Comparison of ENCODE assay signal across 18 cellular contexts in genomic region chr9:123723135-123723875, GRCh38.
DNase-seq lines count a peak whose midpoint lies in the region; ATAC-seq and TF ChIP-seq lines count a peak whose summit lies in the region.
"Had no signal": no experiment of that assay in that cellular context is flagged by ENCODE, and none has a peak within 500 bp of the region (broad histone marks: within the 10 kb centered on the region; RNA-seq: fewer than 3 reads in every experiment).

No MANE protein-coding gene starts in this region.

- H3K79me2 ChIP-seq in GM23338 (replicated peaks; ENCODE audit: insufficient read depth), result no peaks in the 10 kb centered on the region

- H3K4me3 Mint-ChIP-seq in GM23338, result no peak overlapping the region
- H3K4me3 Mint-ChIP-seq: CD14-positive monocyte; CD4-positive, alpha-beta T cell; CD8-positive, alpha-beta T cell had no signal

- TF ChIP-seq POLR2A in thyroid gland (IDR thresholded peaks at IDR 0.05) (no peak), lower leg skin (IDR thresholded peaks at IDR 0.05) (no peak)

- ATAC-seq in GM23338, result no peak
- ATAC-seq: CD8-positive, alpha-beta T cell had no signal

- no peak overlapping the region for H3K9ac ChIP-seq in BLaER1 treated with 17β-estradiol and CSF1 and Interleukin-3, amounts not matched to agents 10 nM and 100 nM
- H3K9ac ChIP-seq in liver (ENCODE audit: low read depth in 1 of 2, low read length in 2 of 2), result no peak overlapping the region

- H4K20me1 ChIP-seq in BLaER1 treated with 17β-estradiol and CSF1 and Interleukin-3, amounts not matched to agents 10 nM and 100 nM, result peaks cover 0 to 47% (median 0%) of the 10 kb centered on the region in 11 experiments; a peak in 4 of 22 replicates
- H4K20me1 ChIP-seq in GM23338 (replicated peaks; ENCODE audit: insufficient read depth), result no peaks in the 10 kb centered on the region

- H3K4me1 ChIP-seq in BLaER1 treated with 17β-estradiol and CSF1 and Interleukin-3, amounts not matched to agents 10 nM and 100 nM, result peaks cover 4 to 14% (median 6%) of the 10 kb centered on the region in 10 experiments
- H3K4me1 ChIP-seq in liver (ENCODE audit: control insufficient read depth in 4 of 4, insufficient read depth in 4 of 4, low read length in 3 of 4) (peaks cover 0 to 15% (median 7%) of the 10 kb centered on the region in 4 donors), thyroid gland (peaks cover 16 to 31% of the 10 kb centered on the region in 2 donors), GM23338 (ENCODE audit: insufficient read depth) (no peaks in the 10 kb centered on the region)
- H3K4me1 ChIP-seq: Caco-2 had no signal

- no peak overlapping the region for H2AFZ ChIP-seq in GM23338

- peaks cover 41% of the 10 kb centered on the region for H3K9me3 Mint-ChIP-seq in GM23338

- WGBS in liver, result 84% methylated on average over 4 of the region's 4 CpGs
- 95 to 98% methylated on average over 4 of the region's 4 CpGs for WGBS in thyroid gland, 2 donors
- 94 to 95% methylated on average over 4 of the region's 4 CpGs for WGBS in lower leg skin, 2 donors

- peaks cover 46 to 83% (median 59%) of the 10 kb centered on the region in 11 experiments for H3K36me3 ChIP-seq in BLaER1 treated with 17β-estradiol and CSF1 and Interleukin-3, amounts not matched to agents 10 nM and 100 nM
- H3K36me3 ChIP-seq in liver (ENCODE audit: control insufficient read depth in 4 of 4, insufficient read depth in 3 of 4, low read depth in 1 of 4, low read length in 3 of 4), result no peaks in the 10 kb centered on the region
- H3K36me3 ChIP-seq in thyroid gland, result no peaks in the 10 kb centered on the region
- H3K36me3 ChIP-seq in GM23338 (ENCODE audit: insufficient read depth), result peaks cover 8% of the 10 kb centered on the region; the same call in 1 of the 2 replicates
- H3K36me3 ChIP-seq: BE2C had no signal

- DNase-seq in thyroid gland (no peak), CD1c-positive myeloid dendritic cell (ENCODE audit: extremely low spot score) (no peak), GM23338 (ENCODE audit: low spot score) (no peak), foreskin melanocyte (no peak), lower leg skin (ENCODE audit: low spot score in 2 of 2) (no peak)
- DNase-seq: 8988T; ACHN; BE2C; Caco-2; Calu3; CD4-positive, alpha-beta T cell; CD8-positive, alpha-beta T cell; DMS79 treated with DMSO at 0.1 percent for 48 hours; GF-D8 had no signal

- peak in 1 of 2 donors; percentile 27 for TF ChIP-seq RAD21 in liver (IDR thresholded peaks at IDR 0.05)

- H3K9me3 ChIP-seq in BLaER1 treated with 17β-estradiol and CSF1 and Interleukin-3, amounts not matched to agents 10 nM and 100 nM (replicated peaks in 1 of 11), result peaks cover 56 to 80% (median 71%) of the 10 kb centered on the region in 11 experiments
- H3K9me3 ChIP-seq in liver (ENCODE audit: control insufficient read depth in 4 of 4, low read length in 3 of 4), result peaks cover 0 to 3% (median 0%) of the 10 kb centered on the region in 4 donors
- H3K9me3 ChIP-seq in thyroid gland, result no peaks in the 10 kb centered on the region

- no peaks in the 10 kb centered on the region for H3K9me2 ChIP-seq in GM23338 (ENCODE audit: insufficient read depth)

- peaks cover 10% of the 10 kb centered on the region for H3K4me1 Mint-ChIP-seq in GM23338

- peak overlapping the region in 6 of 10 experiments; percentile 0 to 38 (median 22); a peak in 6 of 20 replicates for H3K4me3 ChIP-seq in BLaER1 treated with 17β-estradiol and CSF1 and Interleukin-3, amounts not matched to agents 10 nM and 100 nM
- H3K4me3 ChIP-seq in liver (ENCODE audit: low read depth in 1 of 3, low read length in 3 of 3), result no peak overlapping the region
- H3K4me3 ChIP-seq in thyroid gland (replicated peaks in 1 of 3), result no peak overlapping the region
- H3K4me3 ChIP-seq in GM23338, result no peak overlapping the region
- H3K4me3 ChIP-seq in lower leg skin (ENCODE audit: low read depth, poor library complexity, severe bottlenecking), result no peak overlapping the region

- intact Hi-C loops in thyroid gland (cut with DNase I) (no loop called here), lower leg skin (cut with DNase I; ENCODE audit: low total_unique reads) (no loop called here)

- TF ChIP-seq CTCF in liver (IDR thresholded peaks at IDR 0.05; ENCODE audit: low read depth, low read length, missing input control) (no peak), thyroid gland (IDR thresholded peaks at IDR 0.05) (no peak), GM23338 (conservative IDR thresholded peaks at IDR 0.05; ENCODE audit: low read depth in 2 of 2) (no peak), lower leg skin (IDR thresholded peaks at IDR 0.05) (no peak)

- no peak overlapping the region for H3K27ac ChIP-seq in BLaER1 treated with 17β-estradiol and CSF1 and Interleukin-3, amounts not matched to agents 10 nM and 100 nM
- H3K27ac ChIP-seq in cingulate gyrus (ENCODE audit: low read depth, low read length) (peak overlapping the region; percentile 57), liver (ENCODE audit: low read depth in 1 of 2, low read length in 2 of 2) (no peak overlapping the region), thyroid gland (peak overlapping the region in 2 of 3 donors; percentile 42 to 67), GM23338 (ENCODE audit: low read depth) (no peak overlapping the region)

- no peak overlapping the region for H3K27ac Mint-ChIP-seq in GM23338
- H3K27ac Mint-ChIP-seq: CD4-positive, alpha-beta T cell; CD8-positive, alpha-beta T cell had no signal

- H3K27me3 Mint-ChIP-seq in GM23338 (ENCODE audit: insufficient read depth, low read depth, poor library complexity), result peaks cover 6% of the 10 kb centered on the region
- H3K27me3 Mint-ChIP-seq: CD4-positive, alpha-beta T cell had no signal

- no peaks in the 10 kb centered on the region for H3F3A ChIP-seq in GM23338 (replicated peaks; ENCODE audit: low read depth)

- peaks cover 46% of the 10 kb centered on the region for H3K36me3 Mint-ChIP-seq in GM23338 (ENCODE audit: low read depth)

- no peak overlapping the region for H3K4me2 ChIP-seq in BLaER1 treated with 17β-estradiol and CSF1 and Interleukin-3, amounts not matched to agents 10 nM and 100 nM
- H3K4me2 ChIP-seq in GM23338, result no peak overlapping the region

- H3K27me3 ChIP-seq in BLaER1 treated with 17β-estradiol and CSF1 and Interleukin-3, amounts not matched to agents 10 nM and 100 nM, result no peaks in the 10 kb centered on the region
- H3K27me3 ChIP-seq in liver (ENCODE audit: control insufficient read depth in 4 of 4, insufficient read depth in 4 of 4, low read length in 3 of 4), result no peaks in the 10 kb centered on the region
- H3K27me3 ChIP-seq in thyroid gland, result no peaks in the 10 kb centered on the region
- no peaks in the 10 kb centered on the region for H3K27me3 ChIP-seq in GM23338 (ENCODE audit: insufficient read depth)
- H3K27me3 ChIP-seq: BE2C had no signal

TF ChIP-seq in liver, 16 proteins besides CTCF, POLR2A, EP300 and RAD21 (continues in another document):
- no peak for TF ChIP-seq FOXA2 (IDR thresholded peaks at IDR 0.05)
- TF ChIP-seq FOXA1 (IDR thresholded peaks at IDR 0.05), result no peak
- TF ChIP-seq ZBTB33 (IDR thresholded peaks at IDR 0.05), result no peak
- TF ChIP-seq MAX (IDR thresholded peaks at IDR 0.05), result peak; percentile 21
- no peak for TF ChIP-seq TAF1 (conservative IDR thresholded peaks at IDR 0.05)
- no peak for TF ChIP-seq YY1 (IDR thresholded peaks at IDR 0.05)
- TF ChIP-seq JUND (IDR thresholded peaks at IDR 0.05), result no peak
- peak; percentile 35 to 52 for TF ChIP-seq RXRA (IDR thresholded peaks at IDR 0.05)

TF ChIP-seq in GM23338, 12 proteins besides CTCF, POLR2A, EP300 and RAD21 (continues in another document):
- TF ChIP-seq ZNF331 (CRISPR knock-in tag; IDR thresholded peaks at IDR 0.05; ENCODE audit: low read depth) (no peak), REST (IDR thresholded peaks at IDR 0.05; ENCODE audit: unreplicated experiment) (no peak), EZH2phosphoT487 (IDR thresholded peaks at IDR 0.05; ENCODE audit: unreplicated experiment) (no peak)

Comparison
In these comparisons a context has a peak if more than half of its experiments do, and no peak if none do; other contexts are left out.
1. H3K27ac ChIP-seq: peak in cingulate gyrus (single experiment) and thyroid gland (2 of 3); none in BLaER1 treated with 17β-estradiol and CSF1 and Interleukin-3, amounts not matched to agents 10 nM and 100 nM (0 of 11), liver (0 of 2) and GM23338 (single experiment).
2. H3K4me3 ChIP-seq: peak in BLaER1 treated with 17β-estradiol and CSF1 and Interleukin-3, amounts not matched to agents 10 nM and 100 nM (6 of 10); none in liver (0 of 3), thyroid gland (0 of 3), GM23338 (single experiment) and lower leg skin (single experiment).